25 cellular contexts compared by ENCODE assay signal in genomic region chr7:133061357-133061756, GRCh38. TPM values are rescaled to one million over a fixed set of nuclear protein-coding genes. Genes with fewer than 3 reads are reported as not detected.
DNase-seq lines count a peak whose midpoint lies in the region; ATAC-seq and TF ChIP-seq lines count a peak whose summit lies in the region.
"Had no signal": no experiment of that assay in that cellular context is flagged by ENCODE, and none has a peak within 500 bp of the region (broad histone marks: within the 10 kb centered on the region; RNA-seq: fewer than 3 reads in every experiment).

No MANE protein-coding gene starts in this region.

- no peak overlapping the region for H3K27ac ChIP-seq in osteoblast (ENCODE audit: low read depth, low read length)
- H3K27ac ChIP-seq: C4-2B, KMS-11, spleen had no signal

- peaks cover 83% of the 10 kb centered on the region for H3K79me2 ChIP-seq in osteoblast (ENCODE audit: insufficient read depth, low read length)

- H2AFZ ChIP-seq in osteoblast (ENCODE audit: low read length): no peak overlapping the region

- ATAC-seq in mucosa of descending colon: peak; percentile 31
- ATAC-seq: activated CD8-positive, alpha-beta T cell treated with anti-CD3 and anti-CD28 coated beads, Interleukin-2, amount 10 ng/mL, durations not matched to agents 7 days and 5 days; SK-N-SH treated with all-trans-retinoic acid at 6 μM for 48 hours; T-helper 17 cell had no signal

- H3K4me3 ChIP-seq in fibroblast of pulmonary artery (replicated peaks; ENCODE audit: low read depth, low read length) (no peak overlapping the region), mucosa of descending colon (no peak overlapping the region), BE2C (ENCODE audit: low read depth, low read length) (no peak overlapping the region), osteoblast (ENCODE audit: insufficient read depth, low read length) (no peak overlapping the region)
- H3K4me3 ChIP-seq: lung, spleen had no signal

- peaks cover 8% of the 10 kb centered on the region for H4K20me1 ChIP-seq in osteoblast (ENCODE audit: insufficient read depth, low read length)

- H3K4me1 ChIP-seq in mucosa of descending colon (ENCODE audit: low read depth) (no peaks in the 10 kb centered on the region), BE2C (peaks cover 11% of the 10 kb centered on the region), osteoblast (ENCODE audit: insufficient read depth, low read length) (no peaks in the 10 kb centered on the region)

- no peaks in the 10 kb centered on the region for H3K36me3 ChIP-seq in mucosa of descending colon (ENCODE audit: low read depth)
- H3K36me3 ChIP-seq in BE2C: peaks cover 29% of the 10 kb centered on the region
- no peaks in the 10 kb centered on the region for H3K36me3 ChIP-seq in osteoblast (ENCODE audit: insufficient read depth, low read length)

- TF ChIP-seq CTCF in fibroblast of pulmonary artery (IDR thresholded peaks at IDR 0.05; ENCODE audit: low read length, missing control alignments) (no peak), mucosa of descending colon (IDR thresholded peaks at IDR 0.05) (no peak), BE2C (IDR thresholded peaks at IDR 0.05; ENCODE audit: low read depth, low read length) (no peak), osteoblast (IDR thresholded peaks at IDR 0.05; ENCODE audit: extremely low read depth, low read depth, low read length) (no peak)

- no peaks in the 10 kb centered on the region for H3K27me3 ChIP-seq in BE2C
- no peaks in the 10 kb centered on the region for H3K27me3 ChIP-seq in osteoblast (ENCODE audit: insufficient read depth, low read length)
- H3K27me3 ChIP-seq: spleen had no signal

- intact Hi-C loops in mucosa of descending colon (cut with DNase I, micrococcal nuclease): no loop called here

- H3K9me3 ChIP-seq in mucosa of descending colon: no peaks in the 10 kb centered on the region
- H3K9me3 ChIP-seq in BE2C: no peaks in the 10 kb centered on the region
- no peaks in the 10 kb centered on the region for H3K9me3 ChIP-seq in osteoblast (ENCODE audit: low read depth, low read length)
- H3K9me3 ChIP-seq: spleen had no signal

- no peak overlapping the region for H3K4me2 ChIP-seq in osteoblast (ENCODE audit: insufficient read depth, low read length)
- H3K4me2 ChIP-seq: KMS-11 had no signal

- DNase-seq in NCI-H1092 treated with DMSO at 0.1 percent for 48 hours (lab: John Stamatoyannopoulos, UW) (peak; percentile 54), NCI-H2171 (lab: John Stamatoyannopoulos, UW) (peak; percentile 39), fibroblast of pulmonary artery (ENCODE audit: low read depth) (peak; percentile 47), mucosa of descending colon (no peak), pons (ENCODE audit: low spot score) (no peak), BE2C (no peak), osteoblast (ENCODE audit: insufficient read length, low spot score, missing footprints) (no peak)
- DNase-seq: activated CD4-positive, alpha-beta T cell treated with anti-CD3 and anti-CD28 coated beads for 1 hour; activated CD8-positive, alpha-beta T cell treated with anti-CD3 and anti-CD28 coated beads, Interleukin-2, amount 10 ng/mL, durations not matched to agents 7 days and 5 days; activated effector memory CD4-positive, alpha-beta T cell treated with Interleukin-2 at 50 U/mL for 16 hours; activated naive CD8-positive, alpha-beta T cell treated with anti-CD3 and anti-CD28 coated beads for 36 hours; activated T-cell treated with anti-CD3 and anti-CD28 coated beads for 4 hours; Calu3; islet precursor cell; MM.1S; NCI-H2227 treated with DMSO at 0.1 percent for 48 hours; NCI-H82; spleen; stimulated activated CD4-positive, alpha-beta T cell treated with anti-CD3 and anti-CD28 coated beads, Interleukin-2, amount 100 ng/mL, for 48 hours; T-helper 17 cell; trophoblast cell had no signal

RNA-seq across cellular contexts. Expression of gene CHCHD3, which starts 20.5 kb away (rescaled TPM):
- total RNA-seq in mucosa of descending colon (10 to 100 TPM; 71.9 to 76.4 (median 72.9) TPM), osteoblast (81.9 and 89.8 TPM in 2 replicates)
- polyA plus RNA-seq in BE2C (2012; ENCODE audit: insufficient read depth, insufficient read length, low read depth): 113 TPM

Comparison
In these comparisons a context has a peak if more than half of its experiments do, and no peak if none do; other contexts are left out.
1. DNase-seq: peak in NCI-H1092 treated with DMSO at 0.1 percent for 48 hours (single experiment), NCI-H2171 (single experiment) and fibroblast of pulmonary artery (single experiment); none in mucosa of descending colon (0 of 3), pons (single experiment), BE2C (single experiment) and osteoblast (single experiment).